Comparison of ENCODE assay signal across 17 cellular contexts in genomic region chr14:65838565-65838964, GRCh38.
"Had no signal": no experiment of that assay in that cellular context is flagged by ENCODE, and none has a peak within 500 bp of the region (broad histone marks: within the 10 kb centered on the region; RNA-seq: fewer than 3 reads in every experiment).

No MANE protein-coding gene starts in this region.

- H3K27me3 ChIP-seq: ascending aorta, left lung, testis had no signal

- H3K9me3 ChIP-seq: ascending aorta, left lung, testis had no signal

- H3K4me3 ChIP-seq: ascending aorta, left lung, testis had no signal

- DNase-seq: activated CD4-positive, alpha-beta memory T cell treated with anti-CD3 and anti-CD28 coated beads, Interleukin-2, amount 10 ng/mL, durations not matched to agents 7 days and 5 days; activated CD4-positive, alpha-beta T cell treated with anti-CD3 and anti-CD28 coated beads for 1 hour; activated naive CD4-positive, alpha-beta T cell treated with anti-CD3 and anti-CD28 coated beads, Interleukin-2, amount 50 U/mL, for 16 hours; effector CD4-positive, alpha-beta T cell; foreskin melanocyte; head of caudate nucleus; left lung; stimulated activated CD4-positive, alpha-beta T cell treated with anti-CD3 and anti-CD28 coated beads, Interleukin-4, amount 100 ng/mL, for 1 hour; stimulated activated CD8-positive, alpha-beta memory T cell treated with anti-CD3 and anti-CD28 coated beads, Interleukin-4, amount 100 ng/mL, for 48 hours; stimulated activated naive CD8-positive, alpha-beta T cell treated with anti-CD3 and anti-CD28 coated beads, Interleukin-15, amount 100 ng/mL, for 72 hours; testis had no signal

- H3K36me3 Mint-ChIP-seq: memory B cell had no signal

- H3K9me3 Mint-ChIP-seq: activated T-helper 17 cell treated with anti-CD3 and anti-CD28 coated beads, Interleukin-2, amount 50 U/mL, for 72 hours; memory B cell; stimulated activated naive CD8-positive, alpha-beta T cell treated with anti-CD3 and anti-CD28 coated beads, Interleukin-15, amount 100 ng/mL, for 72 hours had no signal

- H3K4me3 Mint-ChIP-seq: activated CD4-positive, alpha-beta memory T cell treated with anti-CD3 and anti-CD28 coated beads, Interleukin-2, amount 10 ng/mL, durations not matched to agents 7 days and 5 days; activated T-helper 17 cell treated with anti-CD3 and anti-CD28 coated beads, Interleukin-2, amount 50 U/mL, for 72 hours; memory B cell; stimulated activated naive CD8-positive, alpha-beta T cell treated with anti-CD3 and anti-CD28 coated beads, Interleukin-15, amount 100 ng/mL, for 72 hours had no signal

- H3K36me3 ChIP-seq: ascending aorta, left lung had no signal

- H3K27ac Mint-ChIP-seq: activated CD4-positive, alpha-beta memory T cell treated with anti-CD3 and anti-CD28 coated beads, Interleukin-2, amount 10 ng/mL, durations not matched to agents 7 days and 5 days; activated T-helper 17 cell treated with anti-CD3 and anti-CD28 coated beads, Interleukin-2, amount 50 U/mL, for 72 hours; memory B cell; stimulated activated naive CD8-positive, alpha-beta T cell treated with anti-CD3 and anti-CD28 coated beads, Interleukin-15, amount 100 ng/mL, for 72 hours had no signal

- H3K4me1 ChIP-seq: ascending aorta, left lung, testis had no signal

- H3K27me3 Mint-ChIP-seq: activated CD4-positive, alpha-beta memory T cell treated with anti-CD3 and anti-CD28 coated beads, Interleukin-2, amount 10 ng/mL, durations not matched to agents 7 days and 5 days; activated T-helper 17 cell treated with anti-CD3 and anti-CD28 coated beads, Interleukin-2, amount 50 U/mL, for 72 hours; stimulated activated naive CD8-positive, alpha-beta T cell treated with anti-CD3 and anti-CD28 coated beads, Interleukin-15, amount 100 ng/mL, for 72 hours had no signal

- H3K4me1 Mint-ChIP-seq: memory B cell had no signal

- ATAC-seq: activated T-helper 17 cell treated with anti-CD3 and anti-CD28 coated beads, Interleukin-2, amount 50 U/mL, for 72 hours; left lung; SK-N-SH treated with all-trans-retinoic acid at 6 μM for 48 hours; stimulated activated naive CD8-positive, alpha-beta T cell treated with anti-CD3 and anti-CD28 coated beads, Interleukin-15, amount 100 ng/mL, for 72 hours had no signal

- FAIRE-seq: colon, keratinocyte had no signal
